8 cellular contexts compared by ENCODE assay signal in genomic region chr13:50208826-50209335, GRCh38.
DNase-seq lines count a peak whose midpoint lies in the region; ATAC-seq and TF ChIP-seq lines count a peak whose summit lies in the region.

No MANE protein-coding gene starts in this region.

- no peaks in the 10 kb centered on the region for H3K9me3 ChIP-seq in RWPE2 (ENCODE audit: severe bottlenecking)

- no peak for TF ChIP-seq CTCF in RWPE2 (IDR thresholded peaks at IDR 0.05; ENCODE audit: poor library complexity, severe bottlenecking)

- in situ Hi-C loops in ACHN (cut with HindIII; ENCODE audit: low pct_ligation_motif_present, low pct_unique_long_range_greater_than_20kb, low sequenced_read_pairs) = no loop called here

- no peaks in the 10 kb centered on the region for H3K27me3 ChIP-seq in RWPE2 (ENCODE audit: insufficient read depth, poor library complexity, severe bottlenecking)

- ATAC-seq in RWPE2 (ENCODE audit: low read depth) (peak; percentile 54; the same call in 2 of the 3 replicates), esophagus mucosa (peak; percentile 59), GM18909 (IDR thresholded peaks at IDR 0.05; ENCODE audit: poor library complexity, unreplicated experiment) (no peak)

- H3K4me1 ChIP-seq in RWPE2 (ENCODE audit: insufficient read depth, poor library complexity, severe bottlenecking) = peaks cover 7% of the 10 kb centered on the region

- peak; percentile 50 for DNase-seq in ACHN
- peak; percentile 62 for DNase-seq in H4 (ENCODE audit: low spot score)
- DNase-seq in RWPE2 (ENCODE audit: low spot score) = no peak
- DNase-seq in myocyte (ENCODE audit: low read depth) = peak; percentile 84
- DNase-seq in stimulated activated naive CD4-positive, alpha-beta T cell (lab: John Stamatoyannopoulos, UW) = no peak
- no peak for DNase-seq in DMS79 treated with DMSO at 0.1 percent for 48 hours (lab: John Stamatoyannopoulos, UW)

- no peaks in the 10 kb centered on the region for H3K36me3 ChIP-seq in RWPE2 (ENCODE audit: low read depth)

- no peak overlapping the region for H3K27ac ChIP-seq in RWPE2 (ENCODE audit: poor library complexity, severe bottlenecking)

- no peak overlapping the region for H3K4me3 ChIP-seq in RWPE2 (ENCODE audit: severe bottlenecking)

Comparison
In these comparisons a context has a peak if more than half of its experiments do, and no peak if none do; other contexts are left out.
1. DNase-seq: peak in ACHN (single experiment), H4 (single experiment) and myocyte (single experiment); none in RWPE2 (single experiment), stimulated activated naive CD4-positive, alpha-beta T cell (0 of 6) and DMS79 treated with DMSO at 0.1 percent for 48 hours (single experiment).